ENCODE assay signal across 20 cellular contexts in the genomic region with DNA sequence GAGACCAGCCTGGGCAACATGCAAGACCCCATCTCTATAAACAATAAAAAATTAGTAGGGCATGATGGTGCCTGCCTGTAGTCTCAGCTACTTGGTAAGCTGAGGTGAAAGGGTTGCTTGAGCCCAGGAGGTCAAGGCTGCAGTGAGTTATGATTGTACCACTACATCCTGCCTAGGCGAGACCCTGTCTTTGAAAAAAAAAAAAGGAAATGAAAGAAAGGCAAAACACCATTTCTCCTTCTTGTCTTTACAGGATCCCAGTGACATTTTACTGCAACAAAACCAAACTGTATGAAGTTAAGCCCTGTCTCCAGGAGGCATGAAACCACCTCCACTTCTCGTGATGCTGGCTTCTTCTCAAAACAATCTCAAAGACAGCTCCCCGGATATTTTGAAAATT.
"Had no signal": no experiment of that assay in that cellular context is flagged by ENCODE, and none has a peak within 500 bp of the region (broad histone marks: within the 10 kb centered on the region; RNA-seq: fewer than 3 reads in every experiment).

No MANE protein-coding gene starts in this region.

- H3K9me3 Mint-ChIP-seq: activated naive CD8-positive, alpha-beta T cell treated with anti-CD3 and anti-CD28 coated beads, Interleukin-2, amount 10 ng/mL, durations not matched to agents 7 days and 5 days; activated T-cell treated with anti-CD3 and anti-CD28 coated beads, Interleukin-2, amount 50 U/mL, for 24 hours; activated T-helper 17 cell treated with anti-CD3 and anti-CD28 coated beads, Interleukin-2, amount 50 U/mL, for 72 hours; nephron; type B pancreatic cell had no signal

- H3K4me3 ChIP-seq: coronary artery, esophagus squamous epithelium, gastroesophageal sphincter, heart left ventricle, ovary, prostate gland, thoracic aorta had no signal

- H3K9me3 ChIP-seq: esophagus squamous epithelium, gastroesophageal sphincter, heart left ventricle, neutrophil, ovary, prostate gland, thoracic aorta had no signal

- H3K27ac Mint-ChIP-seq: activated naive CD8-positive, alpha-beta T cell treated with anti-CD3 and anti-CD28 coated beads, Interleukin-2, amount 10 ng/mL, durations not matched to agents 7 days and 5 days; activated T-cell treated with anti-CD3 and anti-CD28 coated beads, Interleukin-2, amount 50 U/mL, for 24 hours; activated T-helper 17 cell treated with anti-CD3 and anti-CD28 coated beads, Interleukin-2, amount 50 U/mL, for 72 hours; nephron; type B pancreatic cell had no signal

- H3K4me1 Mint-ChIP-seq: activated T-helper 17 cell treated with anti-CD3 and anti-CD28 coated beads, Interleukin-2, amount 50 U/mL, for 72 hours; nephron had no signal

- H3K4me1 ChIP-seq: esophagus squamous epithelium, gastroesophageal sphincter, heart left ventricle, prostate gland had no signal

- H3K27me3 Mint-ChIP-seq: activated naive CD8-positive, alpha-beta T cell treated with anti-CD3 and anti-CD28 coated beads, Interleukin-2, amount 10 ng/mL, durations not matched to agents 7 days and 5 days; activated T-cell treated with anti-CD3 and anti-CD28 coated beads, Interleukin-2, amount 50 U/mL, for 24 hours; activated T-helper 17 cell treated with anti-CD3 and anti-CD28 coated beads, Interleukin-2, amount 50 U/mL, for 72 hours; type B pancreatic cell had no signal

- H3K27me3 ChIP-seq: esophagus squamous epithelium, gastroesophageal sphincter, heart left ventricle, neutrophil, ovary had no signal

- DNase-seq: activated CD8-positive, alpha-beta memory T cell treated with anti-CD3 and anti-CD28 coated beads, Interleukin-2, amount 50 U/mL, for 4 hours; activated naive CD4-positive, alpha-beta T cell treated with Interleukin-2 at 50 U/mL for 16 hours; activated naive CD8-positive, alpha-beta T cell treated with anti-CD3 and anti-CD28 coated beads, Interleukin-2, amount 10 ng/mL, durations not matched to agents 7 days and 5 days; activated T-cell treated with anti-CD3 and anti-CD28 coated beads, Interleukin-2, amount 50 U/mL, for 24 hours; amniotic stem cell; cerebellar nuclear complex; esophagus squamous epithelium; heart left ventricle; ovary; stimulated activated CD4-positive, alpha-beta T cell treated with anti-CD3 and anti-CD28 coated beads, Interleukin-2, amount 100 ng/mL, for 48 hours; stimulated activated CD8-positive, alpha-beta memory T cell treated with anti-CD3 and anti-CD28 coated beads, Interleukin-4, amount 100 ng/mL, for 48 hours; stimulated activated naive CD4-positive, alpha-beta T cell treated with Interleukin-2 at 50 U/mL for 16 hours had no signal

- H3K27ac ChIP-seq: coronary artery, esophagus squamous epithelium, gastroesophageal sphincter, heart left ventricle, neutrophil, ovary, prostate gland, thoracic aorta had no signal

- ATAC-seq: activated T-helper 17 cell treated with anti-CD3 and anti-CD28 coated beads, Interleukin-2, amount 50 U/mL, for 72 hours; gastroesophageal sphincter; heart left ventricle had no signal

- H3K36me3 ChIP-seq: ovary had no signal

- H3K4me3 Mint-ChIP-seq: activated naive CD8-positive, alpha-beta T cell treated with anti-CD3 and anti-CD28 coated beads, Interleukin-2, amount 10 ng/mL, durations not matched to agents 7 days and 5 days; activated T-cell treated with anti-CD3 and anti-CD28 coated beads, Interleukin-2, amount 50 U/mL, for 24 hours; activated T-helper 17 cell treated with anti-CD3 and anti-CD28 coated beads, Interleukin-2, amount 50 U/mL, for 72 hours; nephron; type B pancreatic cell had no signal
